In genomic region chr17:7883781-7884386, GRCh38 we compare ENCODE assay signal across 2 cellular contexts.
TF ChIP-seq lines count a peak whose summit lies in the region.

No MANE protein-coding gene starts in this region.

TF ChIP-seq in HEK293, 187 proteins besides CTCF, POLR2A, EP300 and RAD21 (continues in another document):
- TF ChIP-seq, protein P1, sequence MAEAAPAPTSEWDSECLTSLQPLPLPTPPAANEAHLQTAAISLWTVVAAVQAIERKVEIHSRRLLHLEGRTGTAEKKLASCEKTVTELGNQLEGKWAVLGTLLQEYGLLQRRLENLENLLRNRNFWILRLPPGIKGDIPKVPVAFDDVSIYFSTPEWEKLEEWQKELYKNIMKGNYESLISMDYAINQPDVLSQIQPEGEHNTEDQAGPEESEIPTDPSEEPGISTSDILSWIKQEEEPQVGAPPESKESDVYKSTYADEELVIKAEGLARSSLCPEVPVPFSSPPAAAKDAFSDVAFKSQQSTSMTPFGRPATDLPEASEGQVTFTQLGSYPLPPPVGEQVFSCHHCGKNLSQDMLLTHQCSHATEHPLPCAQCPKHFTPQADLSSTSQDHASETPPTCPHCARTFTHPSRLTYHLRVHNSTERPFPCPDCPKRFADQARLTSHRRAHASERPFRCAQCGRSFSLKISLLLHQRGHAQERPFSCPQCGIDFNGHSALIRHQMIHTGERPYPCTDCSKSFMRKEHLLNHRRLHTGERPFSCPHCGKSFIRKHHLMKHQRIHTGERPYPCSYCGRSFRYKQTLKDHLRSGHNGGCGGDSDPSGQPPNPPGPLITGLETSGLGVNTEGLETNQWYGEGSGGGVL (tag by site-specific recombination; IDR thresholded peaks at IDR 0.05), result peak; percentile 83
- TF ChIP-seq, protein P2, sequence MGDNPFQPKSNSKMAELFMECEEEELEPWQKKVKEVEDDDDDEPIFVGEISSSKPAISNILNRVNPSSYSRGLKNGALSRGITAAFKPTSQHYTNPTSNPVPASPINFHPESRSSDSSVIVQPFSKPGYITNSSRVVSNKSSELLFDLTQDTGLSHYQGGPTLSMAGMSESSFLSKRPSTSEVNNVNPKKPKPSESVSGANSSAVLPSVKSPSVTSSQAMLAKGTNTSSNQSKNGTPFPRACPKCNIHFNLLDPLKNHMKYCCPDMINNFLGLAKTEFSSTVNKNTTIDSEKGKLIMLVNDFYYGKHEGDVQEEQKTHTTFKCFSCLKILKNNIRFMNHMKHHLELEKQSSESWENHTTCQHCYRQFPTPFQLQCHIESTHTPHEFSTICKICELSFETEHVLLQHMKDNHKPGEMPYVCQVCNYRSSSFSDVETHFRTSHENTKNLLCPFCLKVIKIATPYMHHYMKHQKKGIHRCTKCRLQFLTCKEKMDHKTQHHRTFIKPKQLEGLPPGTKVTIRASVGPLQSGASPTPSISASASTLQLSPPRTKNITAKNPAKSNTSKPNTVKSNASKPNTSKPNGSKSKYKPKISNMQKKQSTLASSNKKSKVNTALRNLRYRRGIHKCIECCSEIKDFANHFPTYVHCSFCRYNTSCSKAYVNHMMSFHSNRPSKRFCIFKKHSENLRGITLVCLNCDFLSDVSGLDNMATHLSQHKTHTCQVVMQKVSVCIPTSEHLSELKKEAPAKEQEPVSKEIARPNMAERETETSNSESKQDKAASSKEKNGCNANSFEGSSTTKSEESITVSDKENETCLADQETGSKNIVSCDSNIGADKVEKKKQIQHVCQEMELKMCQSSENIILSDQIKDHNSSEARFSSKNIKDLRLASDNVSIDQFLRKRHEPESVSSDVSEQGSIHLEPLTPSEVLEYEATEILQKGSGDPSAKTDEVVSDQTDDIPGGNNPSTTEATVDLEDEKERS (tag by site-specific recombination; IDR thresholded peaks at IDR 0.05), result no peak
- peak; percentile 40; the same call in 1 of the 2 replicates for TF ChIP-seq MZF1 (tag by site-specific recombination; IDR thresholded peaks at IDR 0.05; ENCODE audit: borderline replicate concordance)
- no peak for TF ChIP-seq ZSCAN30 (tag by site-specific recombination; IDR thresholded peaks at IDR 0.05)
- TF ChIP-seq, protein P3, sequence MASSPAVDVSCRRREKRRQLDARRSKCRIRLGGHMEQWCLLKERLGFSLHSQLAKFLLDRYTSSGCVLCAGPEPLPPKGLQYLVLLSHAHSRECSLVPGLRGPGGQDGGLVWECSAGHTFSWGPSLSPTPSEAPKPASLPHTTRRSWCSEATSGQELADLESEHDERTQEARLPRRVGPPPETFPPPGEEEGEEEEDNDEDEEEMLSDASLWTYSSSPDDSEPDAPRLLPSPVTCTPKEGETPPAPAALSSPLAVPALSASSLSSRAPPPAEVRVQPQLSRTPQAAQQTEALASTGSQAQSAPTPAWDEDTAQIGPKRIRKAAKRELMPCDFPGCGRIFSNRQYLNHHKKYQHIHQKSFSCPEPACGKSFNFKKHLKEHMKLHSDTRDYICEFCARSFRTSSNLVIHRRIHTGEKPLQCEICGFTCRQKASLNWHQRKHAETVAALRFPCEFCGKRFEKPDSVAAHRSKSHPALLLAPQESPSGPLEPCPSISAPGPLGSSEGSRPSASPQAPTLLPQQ (tag by site-specific recombination; IDR thresholded peaks at IDR 0.05), result no peak
- TF ChIP-seq ZBTB44 (tag by site-specific recombination; IDR thresholded peaks at IDR 0.05), result no peak
- no peak for TF ChIP-seq ZXDB (tag by site-specific recombination; IDR thresholded peaks at IDR 0.05)
- TF ChIP-seq GLIS1 (tag by site-specific recombination; IDR thresholded peaks at IDR 0.05), result no peak
- TF ChIP-seq ZNF416 (tag by site-specific recombination; IDR thresholded peaks at IDR 0.05), result no peak
- TF ChIP-seq ZNF747 (tag by site-specific recombination; IDR thresholded peaks at IDR 0.05), result no peak
- TF ChIP-seq BCL6B (tag by site-specific recombination; IDR thresholded peaks at IDR 0.05), result no peak
- TF ChIP-seq ZNF341 (tag by site-specific recombination; IDR thresholded peaks at IDR 0.05; ENCODE audit: low read depth), result peak; percentile 39; the same call in 1 of the 2 replicates
- TF ChIP-seq, protein P4, sequence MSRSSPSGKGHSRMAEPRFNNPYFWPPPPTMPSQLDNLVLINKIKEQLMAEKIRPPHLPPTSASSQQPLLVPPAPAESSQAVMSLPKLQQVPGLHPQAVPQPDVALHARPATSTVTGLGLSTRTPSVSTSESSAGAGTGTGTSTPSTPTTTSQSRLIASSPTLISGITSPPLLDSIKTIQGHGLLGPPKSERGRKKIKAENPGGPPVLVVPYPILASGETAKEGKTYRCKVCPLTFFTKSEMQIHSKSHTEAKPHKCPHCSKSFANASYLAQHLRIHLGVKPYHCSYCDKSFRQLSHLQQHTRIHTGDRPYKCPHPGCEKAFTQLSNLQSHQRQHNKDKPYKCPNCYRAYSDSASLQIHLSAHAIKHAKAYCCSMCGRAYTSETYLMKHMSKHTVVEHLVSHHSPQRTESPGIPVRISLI (tag by site-specific recombination; IDR thresholded peaks at IDR 0.05), result peak; percentile 89
- 0 out of 2 replicates have a peak, but pooled peaks have one; percentile 30 for TF ChIP-seq SP7 (tag by site-specific recombination; IDR thresholded peaks at IDR 0.05)
- no peak for TF ChIP-seq ZNF621 (tag by site-specific recombination; IDR thresholded peaks at IDR 0.05)

TF ChIP-seq in H1, 55 proteins besides CTCF, POLR2A, EP300 and RAD21:
- TF ChIP-seq ASH2L (IDR thresholded peaks at IDR 0.05; ENCODE audit: low read length) (no peak), TAF1 (IDR thresholded peaks at IDR 0.05; ENCODE audit: low read depth, low read length) (no peak), CHD7 (IDR thresholded peaks at IDR 0.05; ENCODE audit: insufficient replicate concordance, low read length) (no peak), SIX5 (IDR thresholded peaks at IDR 0.05; ENCODE audit: low read depth, low read length) (no peak), POLR2AphosphoS5 (IDR thresholded peaks at IDR 0.05; ENCODE audit: low read depth, low read length) (no peak), HDAC2 (IDR thresholded peaks at IDR 0.05; ENCODE audit: borderline replicate concordance in 1 of 2, low read depth in 2 of 2, low read length in 2 of 2) (no peak), KDM4A (IDR thresholded peaks at IDR 0.05; ENCODE audit: low read depth, low read length, severe bottlenecking) (no peak), TBP (IDR thresholded peaks at IDR 0.05; ENCODE audit: low read depth, low read length) (no peak), NRF1 (IDR thresholded peaks at IDR 0.05; ENCODE audit: low read depth, low read length) (no peak), ATF3 (IDR thresholded peaks at IDR 0.05; ENCODE audit: insufficient read depth, low read depth, low read length) (no peak), GTF2F1 (IDR thresholded peaks at IDR 0.05; ENCODE audit: borderline replicate concordance, low read depth, low read length) (no peak)
